ENCODE assay signal across 2 cellular contexts in the genomic region with DNA sequence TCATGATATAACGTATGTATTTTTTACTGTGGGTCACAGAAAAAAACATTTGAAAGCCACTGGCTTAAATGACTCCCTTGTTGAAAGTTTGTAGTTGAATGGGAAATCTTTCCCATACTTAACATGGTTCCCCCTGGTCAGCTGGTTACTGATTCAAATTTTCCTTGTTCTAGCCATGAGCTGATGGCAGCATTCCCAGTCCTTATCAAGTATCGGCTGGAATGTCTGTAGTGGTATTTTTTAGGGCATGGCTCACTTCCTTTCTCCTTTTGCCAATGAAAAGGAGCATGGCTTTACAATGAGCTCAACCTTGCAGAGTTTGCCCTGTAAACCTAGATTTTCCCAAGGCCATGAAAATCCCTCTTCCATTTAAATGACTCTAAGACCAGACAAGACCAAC.
TF ChIP-seq lines count a peak whose summit lies in the region.

No MANE protein-coding gene starts in this region.

TF ChIP-seq in A549, 52 proteins besides CTCF, POLR2A, EP300 and RAD21 (continued from another document):
- TF ChIP-seq, protein P1, sequence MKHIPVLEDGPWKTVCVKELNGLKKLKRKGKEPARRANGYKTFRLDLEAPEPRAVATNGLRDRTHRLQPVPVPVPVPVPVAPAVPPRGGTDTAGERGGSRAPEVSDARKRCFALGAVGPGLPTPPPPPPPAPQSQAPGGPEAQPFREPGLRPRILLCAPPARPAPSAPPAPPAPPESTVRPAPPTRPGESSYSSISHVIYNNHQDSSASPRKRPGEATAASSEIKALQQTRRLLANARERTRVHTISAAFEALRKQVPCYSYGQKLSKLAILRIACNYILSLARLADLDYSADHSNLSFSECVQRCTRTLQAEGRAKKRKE (CRISPR knock-in tag; IDR thresholded peaks at IDR 0.05; ENCODE audit: low read depth) = no peak
TF ChIP-seq in A549: peak in this region for 2.

TF ChIP-seq in HepG2, 621 proteins besides CTCF, POLR2A, EP300 and RAD21 (continued from another document):
- TF ChIP-seq, protein P2, sequence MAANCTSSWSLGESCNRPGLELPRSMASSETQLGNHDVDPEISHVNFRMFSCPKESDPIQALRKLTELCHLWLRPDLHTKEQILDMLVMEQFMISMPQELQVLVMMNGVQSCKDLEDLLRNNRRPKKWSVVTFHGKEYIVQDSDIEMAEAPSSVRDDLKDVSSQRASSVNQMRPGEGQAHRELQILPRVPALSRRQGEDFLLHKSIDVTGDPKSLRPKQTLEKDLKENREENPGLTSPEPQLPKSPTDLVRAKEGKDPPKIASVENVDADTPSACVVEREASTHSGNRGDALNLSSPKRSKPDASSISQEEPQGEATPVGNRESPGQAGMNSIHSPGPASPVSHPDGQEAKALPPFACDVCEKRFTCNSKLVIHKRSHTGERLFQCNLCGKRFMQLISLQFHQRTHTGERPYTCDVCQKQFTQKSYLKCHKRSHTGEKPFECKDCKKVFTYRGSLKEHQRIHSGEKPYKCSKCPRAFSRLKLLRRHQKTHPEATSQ (CRISPR knock-in tag; IDR thresholded peaks at IDR 0.05; ENCODE audit: borderline replicate concordance) = no peak
- TF ChIP-seq, protein P3, sequence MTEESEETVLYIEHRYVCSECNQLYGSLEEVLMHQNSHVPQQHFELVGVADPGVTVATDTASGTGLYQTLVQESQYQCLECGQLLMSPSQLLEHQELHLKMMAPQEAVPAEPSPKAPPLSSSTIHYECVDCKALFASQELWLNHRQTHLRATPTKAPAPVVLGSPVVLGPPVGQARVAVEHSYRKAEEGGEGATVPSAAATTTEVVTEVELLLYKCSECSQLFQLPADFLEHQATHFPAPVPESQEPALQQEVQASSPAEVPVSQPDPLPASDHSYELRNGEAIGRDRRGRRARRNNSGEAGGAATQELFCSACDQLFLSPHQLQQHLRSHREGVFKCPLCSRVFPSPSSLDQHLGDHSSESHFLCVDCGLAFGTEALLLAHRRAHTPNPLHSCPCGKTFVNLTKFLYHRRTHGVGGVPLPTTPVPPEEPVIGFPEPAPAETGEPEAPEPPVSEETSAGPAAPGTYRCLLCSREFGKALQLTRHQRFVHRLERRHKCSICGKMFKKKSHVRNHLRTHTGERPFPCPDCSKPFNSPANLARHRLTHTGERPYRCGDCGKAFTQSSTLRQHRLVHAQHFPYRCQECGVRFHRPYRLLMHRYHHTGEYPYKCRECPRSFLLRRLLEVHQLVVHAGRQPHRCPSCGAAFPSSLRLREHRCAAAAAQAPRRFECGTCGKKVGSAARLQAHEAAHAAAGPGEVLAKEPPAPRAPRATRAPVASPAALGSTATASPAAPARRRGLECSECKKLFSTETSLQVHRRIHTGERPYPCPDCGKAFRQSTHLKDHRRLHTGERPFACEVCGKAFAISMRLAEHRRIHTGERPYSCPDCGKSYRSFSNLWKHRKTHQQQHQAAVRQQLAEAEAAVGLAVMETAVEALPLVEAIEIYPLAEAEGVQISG (CRISPR knock-in tag; IDR thresholded peaks at IDR 0.05) = no peak
- no peak for TF ChIP-seq HNF4A (CRISPR knock-in tag; IDR thresholded peaks at IDR 0.05)
- TF ChIP-seq, protein P4, sequence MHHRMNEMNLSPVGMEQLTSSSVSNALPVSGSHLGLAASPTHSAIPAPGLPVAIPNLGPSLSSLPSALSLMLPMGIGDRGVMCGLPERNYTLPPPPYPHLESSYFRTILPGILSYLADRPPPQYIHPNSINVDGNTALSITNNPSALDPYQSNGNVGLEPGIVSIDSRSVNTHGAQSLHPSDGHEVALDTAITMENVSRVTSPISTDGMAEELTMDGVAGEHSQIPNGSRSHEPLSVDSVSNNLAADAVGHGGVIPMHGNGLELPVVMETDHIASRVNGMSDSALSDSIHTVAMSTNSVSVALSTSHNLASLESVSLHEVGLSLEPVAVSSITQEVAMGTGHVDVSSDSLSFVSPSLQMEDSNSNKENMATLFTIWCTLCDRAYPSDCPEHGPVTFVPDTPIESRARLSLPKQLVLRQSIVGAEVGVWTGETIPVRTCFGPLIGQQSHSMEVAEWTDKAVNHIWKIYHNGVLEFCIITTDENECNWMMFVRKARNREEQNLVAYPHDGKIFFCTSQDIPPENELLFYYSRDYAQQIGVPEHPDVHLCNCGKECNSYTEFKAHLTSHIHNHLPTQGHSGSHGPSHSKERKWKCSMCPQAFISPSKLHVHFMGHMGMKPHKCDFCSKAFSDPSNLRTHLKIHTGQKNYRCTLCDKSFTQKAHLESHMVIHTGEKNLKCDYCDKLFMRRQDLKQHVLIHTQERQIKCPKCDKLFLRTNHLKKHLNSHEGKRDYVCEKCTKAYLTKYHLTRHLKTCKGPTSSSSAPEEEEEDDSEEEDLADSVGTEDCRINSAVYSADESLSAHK (CRISPR knock-in tag; IDR thresholded peaks at IDR 0.05; ENCODE audit: borderline replicate concordance) = no peak
- no peak for TF ChIP-seq BRD4 (CRISPR knock-in tag; IDR thresholded peaks at IDR 0.05)
- no peak for TF ChIP-seq CEBPG (CRISPR knock-in tag; IDR thresholded peaks at IDR 0.05)
- TF ChIP-seq SMAD1 (CRISPR knock-in tag; IDR thresholded peaks at IDR 0.05; ENCODE audit: borderline replicate concordance, low read depth) = no peak
- TF ChIP-seq HIVEP1 (CRISPR knock-in tag; IDR thresholded peaks at IDR 0.05) = no peak
- no peak for TF ChIP-seq KAT2B (IDR thresholded peaks at IDR 0.05; ENCODE audit: borderline replicate concordance, low read depth, low read length)
- TF ChIP-seq, protein P5, sequence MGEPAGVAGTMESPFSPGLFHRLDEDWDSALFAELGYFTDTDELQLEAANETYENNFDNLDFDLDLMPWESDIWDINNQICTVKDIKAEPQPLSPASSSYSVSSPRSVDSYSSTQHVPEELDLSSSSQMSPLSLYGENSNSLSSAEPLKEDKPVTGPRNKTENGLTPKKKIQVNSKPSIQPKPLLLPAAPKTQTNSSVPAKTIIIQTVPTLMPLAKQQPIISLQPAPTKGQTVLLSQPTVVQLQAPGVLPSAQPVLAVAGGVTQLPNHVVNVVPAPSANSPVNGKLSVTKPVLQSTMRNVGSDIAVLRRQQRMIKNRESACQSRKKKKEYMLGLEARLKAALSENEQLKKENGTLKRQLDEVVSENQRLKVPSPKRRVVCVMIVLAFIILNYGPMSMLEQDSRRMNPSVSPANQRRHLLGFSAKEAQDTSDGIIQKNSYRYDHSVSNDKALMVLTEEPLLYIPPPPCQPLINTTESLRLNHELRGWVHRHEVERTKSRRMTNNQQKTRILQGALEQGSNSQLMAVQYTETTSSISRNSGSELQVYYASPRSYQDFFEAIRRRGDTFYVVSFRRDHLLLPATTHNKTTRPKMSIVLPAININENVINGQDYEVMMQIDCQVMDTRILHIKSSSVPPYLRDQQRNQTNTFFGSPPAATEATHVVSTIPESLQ (CRISPR knock-in tag; conservative IDR thresholded peaks at IDR 0.05) = no peak
- no peak for TF ChIP-seq NFE2 (CRISPR knock-in tag; IDR thresholded peaks at IDR 0.05)
- no peak for TF ChIP-seq EEA1 (CRISPR knock-in tag; IDR thresholded peaks at IDR 0.05; ENCODE audit: borderline replicate concordance)
